Comparison of ENCODE assay signal across 12 cellular contexts in the genomic region with DNA sequence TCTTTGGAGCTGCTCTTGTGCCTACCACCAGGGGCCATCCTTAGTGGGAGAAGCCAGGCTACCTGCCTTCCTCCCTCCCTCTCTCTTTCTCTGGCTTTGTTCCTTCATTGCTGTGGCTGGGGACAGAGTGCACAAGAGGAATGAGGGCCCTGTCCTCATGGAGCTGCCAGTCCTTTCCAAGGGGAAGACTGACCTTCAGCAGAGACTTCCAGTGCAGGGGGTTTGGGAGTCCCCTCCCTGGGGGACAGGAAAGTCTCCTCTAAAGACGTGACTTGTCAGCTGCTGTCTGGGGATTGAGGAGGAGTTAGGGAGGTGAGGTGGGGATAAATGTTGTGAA.
DNase-seq lines count a peak whose midpoint lies in the region; ATAC-seq and TF ChIP-seq lines count a peak whose summit lies in the region.
"Had no signal": no experiment of that assay in that cellular context is flagged by ENCODE, and none has a peak within 500 bp of the region (broad histone marks: within the 10 kb centered on the region; RNA-seq: fewer than 3 reads in every experiment).

No MANE protein-coding gene starts in this region.

- H3K4me3 ChIP-seq in epithelial cell of esophagus (ENCODE audit: low read length) (no peak overlapping the region), aorta (ENCODE audit: low read length in 2 of 2) (no peak overlapping the region)

- WGBS in aorta, 2 donors = 64 to 82% methylated on average over 1 of the region's 1 CpG

- peak overlapping the region; percentile 71 for H3K27ac Mint-ChIP-seq in stimulated activated naive CD8-positive, alpha-beta T cell treated with anti-CD3 and anti-CD28 coated beads, Interleukin-15, Interleukin-2, amounts not matched to agents 100 ng/mL and 50 ng/mL, for 24 hours
- H3K27ac Mint-ChIP-seq in natural killer cell = peak overlapping the region; percentile 81 to 82
- H3K27ac Mint-ChIP-seq: activated B cell treated with CpG ODN at 0.5 μM for 24 hours had no signal

- H3K36me3 Mint-ChIP-seq in stimulated activated naive CD8-positive, alpha-beta T cell treated with anti-CD3 and anti-CD28 coated beads, Interleukin-15, Interleukin-2, amounts not matched to agents 100 ng/mL and 50 ng/mL, for 24 hours (ENCODE audit: low read depth) = peaks cover 5% of the 10 kb centered on the region
- no peaks in the 10 kb centered on the region for H3K36me3 Mint-ChIP-seq in natural killer cell

- DNase-seq in stimulated activated naive CD8-positive, alpha-beta T cell treated with anti-CD3 and anti-CD28 coated beads, Interleukin-15, Interleukin-2, amounts not matched to agents 100 U/mL and 50 U/mL, for 24 hours = no peak
- DNase-seq in epithelial cell of esophagus (ENCODE audit: low read depth) (no peak), natural killer cell (no peak), aorta (peak; percentile 5 to 17), middle frontal gyrus (ENCODE audit: extremely low spot score, low spot score) (no peak), dermis blood vessel endothelial cell (no peak), MV-4-11 (lab: John Stamatoyannopoulos, UW) (no peak)
- DNase-seq: activated B cell treated with CpG ODN at 0.5 μM for 24 hours; activated T-cell treated with anti-CD3 and anti-CD28 coated beads, Interleukin-2, amount 50 U/mL, for 1 hour; NCI-H2081 had no signal

- H3K36me3 ChIP-seq in aorta (ENCODE audit: control insufficient read depth in 1 of 2, insufficient read depth in 2 of 2, low read length in 1 of 2) = no peaks in the 10 kb centered on the region

- ATAC-seq in stimulated activated naive CD8-positive, alpha-beta T cell treated with anti-CD3 and anti-CD28 coated beads, Interleukin-15, Interleukin-2, amounts not matched to agents 100 U/mL and 50 U/mL, for 24 hours = no peak
- ATAC-seq in natural killer cell (no peak), aorta (ENCODE audit: low FRiP score) (no peak)

- intact Hi-C loops in natural killer cell (cut with micrococcal nuclease) = no loop called here
- intact Hi-C loops in aorta (cut with DNase I) = no loop called here

- no peaks in the 10 kb centered on the region for H3K27me3 ChIP-seq in aorta (ENCODE audit: control insufficient read depth in 1 of 2, insufficient read depth in 2 of 2, low read length in 1 of 2)

- no peak overlapping the region for H3K4me3 Mint-ChIP-seq in stimulated activated naive CD8-positive, alpha-beta T cell treated with anti-CD3 and anti-CD28 coated beads, Interleukin-15, Interleukin-2, amounts not matched to agents 100 ng/mL and 50 ng/mL, for 24 hours
- H3K4me3 Mint-ChIP-seq in natural killer cell = no peak overlapping the region
- H3K4me3 Mint-ChIP-seq: activated B cell treated with CpG ODN at 0.5 μM for 24 hours had no signal

- TF ChIP-seq CTCF in epithelial cell of esophagus (IDR thresholded peaks at IDR 0.05; ENCODE audit: insufficient read depth, low read depth, low read length, missing control alignments) (peak; percentile 13), natural killer cell (IDR thresholded peaks at IDR 0.05) (no peak)

- H3K27ac ChIP-seq in aorta (ENCODE audit: low read depth in 1 of 2, low read length in 2 of 2) = no peak overlapping the region

- no peaks in the 10 kb centered on the region for H3K4me1 ChIP-seq in aorta (ENCODE audit: control insufficient read depth in 1 of 2, insufficient read depth in 2 of 2, low read length in 2 of 2)

- no peaks in the 10 kb centered on the region for H3K27me3 Mint-ChIP-seq in stimulated activated naive CD8-positive, alpha-beta T cell treated with anti-CD3 and anti-CD28 coated beads, Interleukin-15, Interleukin-2, amounts not matched to agents 100 ng/mL and 50 ng/mL, for 24 hours
- no peaks in the 10 kb centered on the region for H3K27me3 Mint-ChIP-seq in natural killer cell (ENCODE audit: low read depth in 2 of 2)
- H3K27me3 Mint-ChIP-seq: activated B cell treated with CpG ODN at 0.5 μM for 24 hours had no signal

- no peaks in the 10 kb centered on the region for H3K9me3 Mint-ChIP-seq in stimulated activated naive CD8-positive, alpha-beta T cell treated with anti-CD3 and anti-CD28 coated beads, Interleukin-15, Interleukin-2, amounts not matched to agents 100 ng/mL and 50 ng/mL, for 24 hours
- no peaks in the 10 kb centered on the region for H3K9me3 Mint-ChIP-seq in natural killer cell
- H3K9me3 Mint-ChIP-seq: activated B cell treated with CpG ODN at 0.5 μM for 24 hours had no signal

- H3K4me1 Mint-ChIP-seq in stimulated activated naive CD8-positive, alpha-beta T cell treated with anti-CD3 and anti-CD28 coated beads, Interleukin-15, Interleukin-2, amounts not matched to agents 100 ng/mL and 50 ng/mL, for 24 hours (ENCODE audit: low read depth) = peaks cover 60% of the 10 kb centered on the region
- peaks cover 73 to 76% of the 10 kb centered on the region in 2 donors for H3K4me1 Mint-ChIP-seq in natural killer cell

- H3K9me3 ChIP-seq in aorta (ENCODE audit: control insufficient read depth, low read length) = no peaks in the 10 kb centered on the region
- H3K9me3 ChIP-seq: SK-N-SH had no signal

Comparison
In these comparisons a context has a peak if more than half of its experiments do, and no peak if none do; other contexts are left out.
1. DNase-seq: peak in aorta (2 of 2); none in stimulated activated naive CD8-positive, alpha-beta T cell treated with anti-CD3 and anti-CD28 coated beads, Interleukin-15, Interleukin-2, amounts not matched to agents 100 U/mL and 50 U/mL, for 24 hours (single experiment), epithelial cell of esophagus (single experiment), natural killer cell (single experiment), middle frontal gyrus (single experiment), dermis blood vessel endothelial cell (single experiment) and MV-4-11 (single experiment).